Comparison of ENCODE assay signal across 1 cellular context in genomic region chr18:8793445-8794132, GRCh38.
TF ChIP-seq lines count a peak whose summit lies in the region.

No MANE protein-coding gene starts in this region.

TF ChIP-seq in WTC11, 78 proteins besides CTCF, POLR2A, EP300 and RAD21 (continued from another document):
- TF ChIP-seq HMGXB4 (CRISPR knock-in tag; IDR thresholded peaks at IDR 0.05) (no peak), ZNF423 (CRISPR knock-in tag; IDR thresholded peaks at IDR 0.05) (no peak), AR (CRISPR knock-in tag; IDR thresholded peaks at IDR 0.05) (no peak), ATF3 (CRISPR knock-in tag; conservative IDR thresholded peaks at IDR 0.05) (no peak), ZNF263 (CRISPR knock-in tag; IDR thresholded peaks at IDR 0.05; ENCODE audit: low read depth) (no peak), ATF6 (CRISPR knock-in tag; IDR thresholded peaks at IDR 0.05) (no peak), SP1 (CRISPR knock-in tag; conservative IDR thresholded peaks at IDR 0.05) (no peak), TEAD1 (CRISPR knock-in tag; IDR thresholded peaks at IDR 0.05) (no peak), NFYB (CRISPR knock-in tag; conservative IDR thresholded peaks at IDR 0.05; ENCODE audit: low read depth) (no peak), ZNF425 (CRISPR knock-in tag; conservative IDR thresholded peaks at IDR 0.05) (no peak), GABPB1 (CRISPR knock-in tag; IDR thresholded peaks at IDR 0.05) (no peak), E2F1 (CRISPR knock-in tag; IDR thresholded peaks at IDR 0.05) (no peak), ELF4 (CRISPR knock-in tag; IDR thresholded peaks at IDR 0.05; ENCODE audit: low read depth) (no peak), JAZF1 (CRISPR knock-in tag; IDR thresholded peaks at IDR 0.05) (no peak), ZBTB43 (CRISPR knock-in tag; IDR thresholded peaks at IDR 0.05) (no peak)
